ENCODE assay signal across 17 cellular contexts in genomic region chr9:104977168-104977567, GRCh38. TPM values are rescaled to one million over a fixed set of nuclear protein-coding genes. Genes with fewer than 3 reads are reported as not detected.
DNase-seq lines count a peak whose midpoint lies in the region; ATAC-seq and TF ChIP-seq lines count a peak whose summit lies in the region.
"Had no signal": no experiment of that assay in that cellular context is flagged by ENCODE, and none has a peak within 500 bp of the region (broad histone marks: within the 10 kb centered on the region; RNA-seq: fewer than 3 reads in every experiment).

No MANE protein-coding gene starts in this region.

- H3K79me1 ChIP-seq in mesendoderm (ENCODE audit: low read length) = no peaks in the 10 kb centered on the region

- H3K4me1 ChIP-seq in mesendoderm (ENCODE audit: control insufficient read depth, low read depth, low read length) (no peaks in the 10 kb centered on the region), gastrocnemius medialis (peaks cover 3 to 28% of the 10 kb centered on the region in 2 donors)
- H3K4me1 ChIP-seq: A549 had no signal

- H3K27me3 ChIP-seq in mesendoderm (ENCODE audit: insufficient read depth, low read length, poor library complexity) (no peaks in the 10 kb centered on the region), gastrocnemius medialis (no peaks in the 10 kb centered on the region)

- no peak overlapping the region for H2BK15ac ChIP-seq in mesendoderm (replicated peaks; ENCODE audit: low read depth)

- no peaks in the 10 kb centered on the region for H3K9me3 ChIP-seq in gastrocnemius medialis
- H3K9me3 ChIP-seq: A549 had no signal

- H4K5ac ChIP-seq in mesendoderm (ENCODE audit: low read length) = no peak overlapping the region

- in situ Hi-C loops in gastrocnemius medialis (cut with MboI; ENCODE audit: low sequenced_read_pairs in 4 of 4) = loop anchor here in 1 of 4 donors (25.0 kb wide), 1 partner anchor 115 kb away; no protein-coding TSS in a partner anchor

- no peak overlapping the region for H3K23ac ChIP-seq in mesendoderm (ENCODE audit: low read length)

- H3K4me3 ChIP-seq in mesendoderm (ENCODE audit: low read length) (no peak overlapping the region), gastrocnemius medialis (no peak overlapping the region)
- H3K4me3 ChIP-seq: A549 had no signal

- WGBS in mesendoderm (ENCODE audit: extremely low coverage, insufficient coverage, low lambda C conversion rate) = no CpG with 5 or more reads among the region's 6 CpGs

- H3K4me2 ChIP-seq in mesendoderm (ENCODE audit: low read length) = no peak overlapping the region
- H3K4me2 ChIP-seq: A549 had no signal

- no peak for DNase-seq in epithelial cell of prostate (ENCODE audit: low read depth, low spot score)
- DNase-seq in mesendoderm = no peak
- no peak for DNase-seq in gastrocnemius medialis
- no peak for DNase-seq in iPS-NIHi11 (ENCODE audit: low spot score)
- no peak for DNase-seq in NK-92 treated with Interleukin-12 subunit alpha and Interleukin-12 subunit beta, amount 100 ng/mL, for 24 hours (lab: John Stamatoyannopoulos, UW)
- DNase-seq: AML-193; Calu3; CD8-positive, alpha-beta T cell; DMS79 treated with DMSO at 0.1 percent for 48 hours; GF-D8; GOT3; H7; HFFc6 had no signal

- intact Hi-C loops in gastrocnemius medialis (cut with DNase I; ENCODE audit: low total_unique reads) = no loop called here

- peak overlapping the region; percentile 43; the same call in 1 of the 2 replicates for H3K27ac ChIP-seq in C4-2B
- H3K27ac ChIP-seq in epithelial cell of prostate = peak overlapping the region; percentile 18
- no peak overlapping the region for H3K27ac ChIP-seq in mesendoderm (ENCODE audit: low read depth, low read length)
- H3K27ac ChIP-seq in gastrocnemius medialis = peak overlapping the region; percentile 27 to 54 (median 47)
- H3K27ac ChIP-seq: A549 had no signal

- TF ChIP-seq CTCF in C4-2B (conservative IDR thresholded peaks at IDR 0.05) = no peak
- TF ChIP-seq CTCF in gastrocnemius medialis (IDR thresholded peaks at IDR 0.05 in 4 of 5, conservative IDR thresholded peaks at IDR 0.05 in 1 of 5) = no peak

- peak overlapping the region; percentile 51 for H2BK120ac ChIP-seq in mesendoderm (ENCODE audit: low read depth, low read length)

- H3K56ac ChIP-seq in mesendoderm (ENCODE audit: low read length) = no peak overlapping the region

- H3K18ac ChIP-seq in mesendoderm (ENCODE audit: low read length) = no peak overlapping the region

- no peak overlapping the region for H2BK5ac ChIP-seq in mesendoderm (ENCODE audit: low read length)

- H3K9ac ChIP-seq in mesendoderm (ENCODE audit: low read length) = no peak overlapping the region

- H4K8ac ChIP-seq in mesendoderm (ENCODE audit: low read depth, low read length) = no peak overlapping the region

- no peaks in the 10 kb centered on the region for H3K36me3 ChIP-seq in mesendoderm (ENCODE audit: control insufficient read depth, insufficient read depth, low read length)
- H3K36me3 ChIP-seq in gastrocnemius medialis = no peaks in the 10 kb centered on the region

- peak; percentile 47 to 72 for ATAC-seq in gastrocnemius medialis
- no peak for ATAC-seq in GM19467 (IDR thresholded peaks at IDR 0.05; ENCODE audit: unreplicated experiment)
- ATAC-seq: A549; CD8-positive, alpha-beta T cell; HCT116 had no signal

- H2AK5ac ChIP-seq in mesendoderm (ENCODE audit: low read length) = no peak overlapping the region

- TF ChIP-seq POLR2A in gastrocnemius medialis (IDR thresholded peaks at IDR 0.05) = no peak

- H3K79me2 ChIP-seq in mesendoderm (ENCODE audit: control insufficient read depth, insufficient read depth, low read length) = no peaks in the 10 kb centered on the region

- no peak overlapping the region for H3K4ac ChIP-seq in mesendoderm (ENCODE audit: low read depth, low read length)

RNA-seq across cellular contexts. Expression of gene ABCA1, which starts 49.2 kb away (rescaled TPM):
- 1.0 TPM for polyA plus RNA-seq in mesendoderm (2013, experiment 1 of 2)
- polyA plus RNA-seq in mesendoderm (2013, experiment 2 of 2) = 1.1 TPM
- total RNA-seq in gastrocnemius medialis = 10 to 100 TPM in 3 of 4 donors, 1 to 10 TPM in 1; 4.9 to 23.8 (median 21.5) TPM
